Comparison of ENCODE assay signal across 8 cellular contexts in genomic region chr17:67374329-67375053, GRCh38. TPM values are rescaled to one million over a fixed set of nuclear protein-coding genes. Genes with fewer than 3 reads are reported as not detected.
DNase-seq lines count a peak whose midpoint lies in the region; ATAC-seq and TF ChIP-seq lines count a peak whose summit lies in the region.

No MANE protein-coding gene starts in this region.

- peak; percentile 38 for ATAC-seq in CD8-positive, alpha-beta T cell
- ATAC-seq in GM23338, result peak; percentile 34
- peak; percentile 28 to 35 (median 30) for ATAC-seq in T-cell (replicated peaks in 1 of 4)
- ATAC-seq in HG03039 (IDR thresholded peaks at IDR 0.05; ENCODE audit: unreplicated experiment), result no peak

- peaks cover 30% of the 10 kb centered on the region for H3K4me1 Mint-ChIP-seq in CD8-positive, alpha-beta T cell (ENCODE audit: low read depth)
- H3K4me1 Mint-ChIP-seq in GM23338 (peaks cover 29% of the 10 kb centered on the region), T-cell (peaks cover 26 to 30% (median 29%) of the 10 kb centered on the region in 3 donors)
- H3K4me1 Mint-ChIP-seq in activated naive CD8-positive, alpha-beta T cell treated with anti-CD3 and anti-CD28 coated beads for 36 hours, result peaks cover 23% of the 10 kb centered on the region

- H3K9me2 ChIP-seq in GM23338 (ENCODE audit: insufficient read depth), result no peaks in the 10 kb centered on the region

- no peak overlapping the region for H3K27ac ChIP-seq in CD8-positive, alpha-beta T cell (ENCODE audit: low read depth, low read length)
- no peak overlapping the region for H3K27ac ChIP-seq in GM23338 (ENCODE audit: low read depth)

- H3K4me3 ChIP-seq in CD8-positive, alpha-beta T cell (ENCODE audit: low read depth, low read length), result no peak overlapping the region
- H3K4me3 ChIP-seq in GM23338, result no peak overlapping the region

- H4K20me1 ChIP-seq in GM23338 (replicated peaks; ENCODE audit: insufficient read depth), result no peaks in the 10 kb centered on the region

- intact Hi-C loops in CD8-positive, alpha-beta T cell (cut with DNase I, micrococcal nuclease), result loop anchor here (1.0 to 10.0 kb wide), 6 partner anchors 8 to 453 kb away; partner anchors contain the start of genes BPTF (in 1 of the 2) and PSMD12 (in 1 of the 2)
- intact Hi-C loops in cardiac septum (cut with DNase I), result loop anchor here (1.0 to 5.0 kb wide), 4 partner anchors 68 to 315 kb away; no protein-coding TSS in a partner anchor

- peak overlapping the region; percentile 83 for H3K27ac Mint-ChIP-seq in CD8-positive, alpha-beta T cell
- H3K27ac Mint-ChIP-seq in GM23338 (no peak overlapping the region), T-cell (peak overlapping the region; percentile 82 to 88)
- H3K27ac Mint-ChIP-seq in activated naive CD8-positive, alpha-beta T cell treated with anti-CD3 and anti-CD28 coated beads for 36 hours, result peak overlapping the region; percentile 54

- CTCF ChIA-PET in CD8-positive, alpha-beta T cell (lab: Charles Lee), result interaction anchor here (0.6 to 23.0 kb wide), 64 partner anchors 9 to 409 kb away, joined by 3 to 502 read pairs (median 4); partner anchors contain the start of gene PSMD12
- CTCF ChIA-PET in T-cell (lab: Charles Lee), result interaction anchor here (0.5 to 6.5 kb wide), 32 partner anchors 9 to 756 kb away, joined by 3 to 86 read pairs (median 4); partner anchors contain the start of gene PSMD12 (in 1 of the 2)

- no peaks in the 10 kb centered on the region for H3K9me3 ChIP-seq in CD8-positive, alpha-beta T cell (ENCODE audit: low read length)

- peak; percentile 76 to 92 (median 91) for DNase-seq in CD8-positive, alpha-beta T cell
- peak; percentile 91 for DNase-seq in GM23338 (ENCODE audit: low spot score)
- DNase-seq in NCI-H1694 (lab: John Stamatoyannopoulos, UW), result peak; percentile 76
- peak; percentile 72 to 91 (median 85) for DNase-seq in T-cell
- peak; percentile 88 for DNase-seq in activated naive CD8-positive, alpha-beta T cell treated with anti-CD3 and anti-CD28 coated beads for 36 hours
- DNase-seq in cardiac septum (ENCODE audit: low spot score), result peak; percentile 95
- DNase-seq in putamen (ENCODE audit: low spot score), result peak; percentile 80

- H3K79me2 ChIP-seq in GM23338 (replicated peaks; ENCODE audit: insufficient read depth), result peaks cover 13% of the 10 kb centered on the region

- no peaks in the 10 kb centered on the region for H3K27me3 Mint-ChIP-seq in CD8-positive, alpha-beta T cell (ENCODE audit: low read depth)
- H3K27me3 Mint-ChIP-seq in GM23338 (ENCODE audit: insufficient read depth, low read depth, poor library complexity) (peaks cover 13% of the 10 kb centered on the region), T-cell (no peaks in the 10 kb centered on the region)
- H3K27me3 Mint-ChIP-seq in activated naive CD8-positive, alpha-beta T cell treated with anti-CD3 and anti-CD28 coated beads for 36 hours, result no peaks in the 10 kb centered on the region

- no peaks in the 10 kb centered on the region for H3K36me3 ChIP-seq in CD8-positive, alpha-beta T cell (ENCODE audit: insufficient read depth, low read length)
- no peaks in the 10 kb centered on the region for H3K36me3 ChIP-seq in GM23338 (ENCODE audit: insufficient read depth)

- peak; percentile 93 for TF ChIP-seq CTCF in CD8-positive, alpha-beta T cell (IDR thresholded peaks at IDR 0.05)
- TF ChIP-seq CTCF in GM23338 (conservative IDR thresholded peaks at IDR 0.05; ENCODE audit: low read depth in 2 of 2), result peak; percentile 90 to 97

- POLR2A ChIA-PET in CD8-positive, alpha-beta T cell (lab: Charles Lee), result interaction anchor here (1.2 to 9.4 kb wide), 6 partner anchors 9 to 231 kb away, joined by 3 to 159 read pairs (median 6); no protein-coding TSS in a partner anchor
- POLR2A ChIA-PET in T-cell (lab: Charles Lee), result interaction anchor here in 1 of 2 donors (0.6 to 1.3 kb wide), 3 partner anchors 50 to 444 kb away, joined by 3 to 12 read pairs (median 7); no protein-coding TSS in a partner anchor

- peaks cover 24% of the 10 kb centered on the region for H3K4me1 ChIP-seq in CD8-positive, alpha-beta T cell (ENCODE audit: insufficient read depth, low read length)
- peaks cover 16% of the 10 kb centered on the region for H3K4me1 ChIP-seq in GM23338 (ENCODE audit: insufficient read depth)

- H3K36me3 Mint-ChIP-seq in CD8-positive, alpha-beta T cell, result peaks cover 7% of the 10 kb centered on the region
- H3K36me3 Mint-ChIP-seq in GM23338 (ENCODE audit: low read depth), result peaks cover 7% of the 10 kb centered on the region
- H3K36me3 Mint-ChIP-seq in T-cell, result peaks cover 6% of the 10 kb centered on the region
- peaks cover 6% of the 10 kb centered on the region for H3K36me3 Mint-ChIP-seq in activated naive CD8-positive, alpha-beta T cell treated with anti-CD3 and anti-CD28 coated beads for 36 hours

- H2AFZ ChIP-seq in GM23338, result peak overlapping the region; percentile 82; the same call in 1 of the 2 replicates

- no peaks in the 10 kb centered on the region for H3K9me3 Mint-ChIP-seq in CD8-positive, alpha-beta T cell
- H3K9me3 Mint-ChIP-seq in GM23338, result peaks cover 6% of the 10 kb centered on the region; the same call in 2 of the 3 replicates
- no peaks in the 10 kb centered on the region for H3K9me3 Mint-ChIP-seq in T-cell
- H3K9me3 Mint-ChIP-seq in activated naive CD8-positive, alpha-beta T cell treated with anti-CD3 and anti-CD28 coated beads for 36 hours, result peaks cover 4% of the 10 kb centered on the region

- peaks cover 21% of the 10 kb centered on the region; the same call in 1 of the 2 replicates for H3F3A ChIP-seq in GM23338 (replicated peaks; ENCODE audit: low read depth)

- H3K4me3 Mint-ChIP-seq in CD8-positive, alpha-beta T cell, result peak overlapping the region; percentile 75
- H3K4me3 Mint-ChIP-seq in GM23338, result no peak overlapping the region
- peak overlapping the region; percentile 17 to 58 (median 53) for H3K4me3 Mint-ChIP-seq in T-cell
- H3K4me3 Mint-ChIP-seq in activated naive CD8-positive, alpha-beta T cell treated with anti-CD3 and anti-CD28 coated beads for 36 hours, result peak overlapping the region; percentile 43

- peak overlapping the region; percentile 49; the same call in 1 of the 2 replicates for H3K4me2 ChIP-seq in GM23338

- H3K27me3 ChIP-seq in CD8-positive, alpha-beta T cell (ENCODE audit: insufficient read depth, low read length), result no peaks in the 10 kb centered on the region
- no peaks in the 10 kb centered on the region for H3K27me3 ChIP-seq in GM23338 (ENCODE audit: insufficient read depth)

TF ChIP-seq in GM23338, 12 proteins besides CTCF, POLR2A, EP300 and RAD21 (continues in another document):
- TF ChIP-seq ZNF331 (CRISPR knock-in tag; IDR thresholded peaks at IDR 0.05; ENCODE audit: low read depth), result no peak

RNA-seq across cellular contexts. Expression of gene PITPNC1, which starts 2.6 kb away (rescaled TPM):
- 100 to 1,000 TPM; 110 to 111 TPM for total RNA-seq in CD8-positive, alpha-beta T cell
- 22.8 and 32.6 TPM in 2 replicates for total RNA-seq in GM23338 (2014; rRNA removed; shearing (Covaris generic))
- polyA plus RNA-seq in GM23338 (2016; fragmentation: Nextera tagmentation; extraction: Ambion mirVana), result 21.6 and 23.0 TPM in 2 replicates
- total RNA-seq in T-cell (100 to 1,000 TPM in 3 of 5 donors, 10 to 100 TPM in 2; 82.6 to 132 (median 111) TPM), cardiac septum (12.5 TPM)
- total RNA-seq in activated naive CD8-positive, alpha-beta T cell treated with anti-CD3 and anti-CD28 coated beads for 36 hours, result 10 to 100 TPM; 50.1 to 51.1 TPM

RNA-seq across cellular contexts. Expression of gene PSMD12, which starts 8.1 kb away (rescaled TPM):
- total RNA-seq in CD8-positive, alpha-beta T cell, result 10 to 100 TPM; 52.1 to 54.9 TPM
- total RNA-seq in GM23338 (2014; rRNA removed; shearing (Covaris generic)), result 67.1 and 73.7 TPM in 2 replicates
- polyA plus RNA-seq in GM23338 (2016; fragmentation: Nextera tagmentation; extraction: Ambion mirVana), result 130 and 146 TPM in 2 replicates
- total RNA-seq in T-cell (10 to 100 TPM; 28.1 to 49.9 (median 37.7) TPM), cardiac septum (43.4 TPM)
- 100 to 1,000 TPM; 105 to 110 TPM for total RNA-seq in activated naive CD8-positive, alpha-beta T cell treated with anti-CD3 and anti-CD28 coated beads for 36 hours
